37 cellular contexts compared by ENCODE assay signal in genomic region chr14:97248973-97249372, GRCh38.
A peak's percentile ranks its signal among the peaks of the same experiment; 100 is the strongest.
DNase-seq lines count a peak whose midpoint lies in the region; ATAC-seq, FAIRE-seq and TF ChIP-seq lines count a peak whose summit lies in the region.
"Had no signal": no experiment of that assay in that cellular context is flagged by ENCODE, and none has a peak within 500 bp of the region (broad histone marks: within the 10 kb centered on the region; RNA-seq: fewer than 3 reads in every experiment).

No MANE protein-coding gene starts in this region.

- H2AFZ ChIP-seq in H1 (ENCODE audit: low read length): 0 out of 2 replicates have a peak overlapping the region, but pooled peaks have one; percentile 17

- no peak overlapping the region for H3K4me2 ChIP-seq in H1 (ENCODE audit: insufficient read depth in 1 of 2, low read depth in 2 of 2, low read length in 2 of 2)
- H3K4me2 ChIP-seq: A549, BLaER1 had no signal

- H3K27me3 Mint-ChIP-seq in T-helper 17 cell: peaks cover 38% of the 10 kb centered on the region
- H3K27me3 Mint-ChIP-seq: CD4-positive, alpha-beta T cell had no signal

- no peak overlapping the region for H2BK120ac ChIP-seq in H1 (replicated peaks; ENCODE audit: low read depth, low read length)

- H3K4me3 ChIP-seq in heart right ventricle: no peak overlapping the region
- H3K4me3 ChIP-seq in H1 (ENCODE audit: extremely low read depth in 1 of 4, insufficient read depth in 2 of 4, low read depth in 3 of 4, low read length in 4 of 4): no peak overlapping the region
- H3K4me3 ChIP-seq in esophagus muscularis mucosa: no peak overlapping the region
- H3K4me3 ChIP-seq: A549; BLaER1; BLaER1 treated with 17β-estradiol and CSF1 and Interleukin-3, amounts not matched to agents 10 nM and 100 nM had no signal

- no peaks in the 10 kb centered on the region for H3K23me2 ChIP-seq in H1 (ENCODE audit: low read depth, low read length)

- no peak overlapping the region for H2BK20ac ChIP-seq in H1 (ENCODE audit: low read length)

- peaks cover 13% of the 10 kb centered on the region for H3K4me1 Mint-ChIP-seq in T-helper 17 cell

- H3K4me3 Mint-ChIP-seq in T-helper 17 cell: no peak overlapping the region
- H3K4me3 Mint-ChIP-seq: B cell; CD14-positive monocyte; CD4-positive, alpha-beta memory T cell; CD4-positive, alpha-beta T cell; CD4-positive, CD25-positive, alpha-beta regulatory T cell; CD8-positive, alpha-beta memory T cell; CD8-positive, alpha-beta T cell had no signal

- H2AK5ac ChIP-seq in H1 (ENCODE audit: low read depth, low read length): no peak overlapping the region

- CTCF ChIA-PET in H1 (lab: Charles Lee; ENCODE audit: partially characterized antibody): interaction anchor here (0.7 to 2.8 kb wide), 3 partner anchors 12 to 49 kb away, joined by 3 to 12 read pairs (median 3); no protein-coding TSS in a partner anchor
- CTCF ChIA-PET in RWPE1 (lab: Yijun Ruan, JAX): interaction anchor here (0.9 kb wide), 1 partner anchor 165 kb away, joined by 3 read pairs; no protein-coding TSS in a partner anchor

- no peak overlapping the region for H3K56ac ChIP-seq in H1 (replicated peaks; ENCODE audit: insufficient read length, low read depth, low read length)

- no peak overlapping the region for H3K4ac ChIP-seq in H1 (replicated peaks; ENCODE audit: insufficient read length, low read depth, low read length)

- H3K36me3 Mint-ChIP-seq in T-helper 17 cell (ENCODE audit: low read depth): no peaks in the 10 kb centered on the region
- H3K36me3 Mint-ChIP-seq: CD14-positive monocyte; CD4-positive, CD25-positive, alpha-beta regulatory T cell; CD8-positive, alpha-beta T cell had no signal

- TF ChIP-seq RAD21 in H1 (IDR thresholded peaks at IDR 0.05 in 1 of 2, conservative IDR thresholded peaks at IDR 0.05 in 1 of 2; ENCODE audit: low read depth in 2 of 2, low read length in 2 of 2): no peak

- peaks cover 0 to 4% (median 0%) of the 10 kb centered on the region in 11 donors for H3K9me3 ChIP-seq in heart right ventricle
- H3K9me3 ChIP-seq in T-helper 17 cell (ENCODE audit: control insufficient read depth, low read length, poor library complexity, severe bottlenecking): no peaks in the 10 kb centered on the region
- H3K9me3 ChIP-seq in H1 (ENCODE audit: insufficient read depth in 2 of 2, low read depth in 1 of 2, low read length in 1 of 2): no peaks in the 10 kb centered on the region
- peaks cover 0 to 4% (median 0%) of the 10 kb centered on the region in 4 donors for H3K9me3 ChIP-seq in esophagus muscularis mucosa
- H3K9me3 ChIP-seq: BE2C, Caco-2 had no signal

- H3K27ac Mint-ChIP-seq in T-helper 17 cell: peak overlapping the region; percentile 0
- H3K27ac Mint-ChIP-seq: B cell; CD4-positive, alpha-beta T cell; CD4-positive, CD25-positive, alpha-beta regulatory T cell; CD8-positive, alpha-beta memory T cell; CD8-positive, alpha-beta T cell had no signal

- no peak overlapping the region for H4K91ac ChIP-seq in H1 (replicated peaks; ENCODE audit: insufficient read length, low read length)

- no peak for FAIRE-seq in H1 (lab: Jason Lieb, UNC)
- FAIRE-seq: A204.1, A549, D721Med had no signal

- H2BK15ac ChIP-seq in H1 (ENCODE audit: low read length): no peak overlapping the region

- H3K36me3 ChIP-seq in heart right ventricle (no peaks in the 10 kb centered on the region), H1 (ENCODE audit: control insufficient read depth in 2 of 4, insufficient read depth in 4 of 4, low read length in 3 of 4) (no peaks in the 10 kb centered on the region), esophagus muscularis mucosa (no peaks in the 10 kb centered on the region)
- H3K36me3 ChIP-seq: BE2C; BLaER1; BLaER1 treated with 17β-estradiol and CSF1 and Interleukin-3, amounts not matched to agents 10 nM and 100 nM had no signal

- H4K5ac ChIP-seq in H1 (ENCODE audit: insufficient read length, low read depth, low read length): no peak overlapping the region

- H2BK5ac ChIP-seq in H1 (ENCODE audit: low read depth, low read length): no peak overlapping the region

- H3K27me3 ChIP-seq in heart right ventricle (peaks cover 0 to 6% (median 0%) of the 10 kb centered on the region in 7 donors), H1 (replicated peaks in 1 of 4; ENCODE audit: control insufficient read depth in 3 of 4, extremely low read depth in 1 of 4, insufficient read depth in 3 of 4, low read length in 3 of 4) (no peaks in the 10 kb centered on the region), esophagus muscularis mucosa (no peaks in the 10 kb centered on the region)
- H3K27me3 ChIP-seq: BLaER1; BLaER1 treated with 17β-estradiol and CSF1 and Interleukin-3, amounts not matched to agents 10 nM and 100 nM had no signal

- H3K4me1 ChIP-seq in heart right ventricle (no peaks in the 10 kb centered on the region), H1 (replicated peaks in 1 of 4; ENCODE audit: control insufficient read depth in 3 of 4, insufficient read depth in 4 of 4, low read length in 3 of 4) (no peaks in the 10 kb centered on the region), esophagus muscularis mucosa (no peaks in the 10 kb centered on the region)
- H3K4me1 ChIP-seq: A549, BE2C, Caco-2 had no signal

- POLR2A ChIA-PET in H1 (lab: Charles Lee; ENCODE audit: partially characterized antibody): no interaction called here
- POLR2A ChIA-PET in RWPE1 (lab: Yijun Ruan, JAX; ENCODE audit: low non-redundant PET): no interaction called here

- TF ChIP-seq POLR2A in H1 (IDR thresholded peaks at IDR 0.05; ENCODE audit: control extremely low read depth in 1 of 2, low read depth in 2 of 2, low read length in 2 of 2) (no peak), esophagus muscularis mucosa (IDR thresholded peaks at IDR 0.05; ENCODE audit: low read depth) (no peak)

- no peak overlapping the region for H3K14ac ChIP-seq in H1 (ENCODE audit: insufficient read length)

- no peaks in the 10 kb centered on the region for H3K79me2 ChIP-seq in H1 (ENCODE audit: control insufficient read depth in 1 of 2, insufficient read depth in 2 of 2, low read length in 2 of 2)

- no peak overlapping the region for H3K27ac ChIP-seq in heart right ventricle
- no peak overlapping the region for H3K27ac ChIP-seq in H1 (ENCODE audit: low read depth, low read length)
- H3K27ac ChIP-seq in esophagus muscularis mucosa (replicated peaks in 1 of 4): no peak overlapping the region
- no peak overlapping the region for H3K27ac ChIP-seq in RWPE1
- H3K27ac ChIP-seq: 22Rv1; A549; BLaER1; BLaER1 treated with 17β-estradiol and CSF1 and Interleukin-3, amounts not matched to agents 10 nM and 100 nM; C4-2B had no signal

- DNase-seq in Right ventricle myocardium inferior (ENCODE audit: missing footprints) (peak; percentile 66), heart right ventricle (no peak), T-helper 17 cell (no peak), H1 (ENCODE audit: low read depth in 1 of 2, low spot score in 2 of 2) (no peak), esophagus muscularis mucosa (ENCODE audit: extremely low spot score) (peak; percentile 88), NCI-H2107 treated with DMSO at 0.1 percent for 48 hours (lab: John Stamatoyannopoulos, UW; ENCODE audit: unreplicated experiment) (no peak), RWPE1 (ENCODE audit: low spot score) (no peak)
- DNase-seq: 8988T; ACHN; AML-193; BE2C; C1 segment of cervical spinal cord; Caco-2; Calu3; CD4-positive, alpha-beta memory T cell; CD4-positive, alpha-beta T cell; CD4-positive, CD25-positive, alpha-beta regulatory T cell; CD8-positive, alpha-beta memory T cell; CD8-positive, alpha-beta T cell; COR-L47; DMS 273 treated with DMSO at 0.1 percent for 48 hours; DMS153; DMS53; DMS79; DMS79 treated with DMSO at 0.1 percent for 48 hours; DND-41; EL had no signal

- no peak for TF ChIP-seq EP300 in H1 (IDR thresholded peaks at IDR 0.05; ENCODE audit: borderline replicate concordance in 1 of 2, low read depth in 2 of 2, low read length in 2 of 2)
- TF ChIP-seq EP300 in esophagus muscularis mucosa (IDR thresholded peaks at IDR 0.05): no peak

- H4K8ac ChIP-seq in H1 (ENCODE audit: extremely low read depth, insufficient read depth, low read length): no peak overlapping the region

- H2BK12ac ChIP-seq in H1 (ENCODE audit: low read depth, low read length): no peak overlapping the region

- H3K18ac ChIP-seq in H1 (ENCODE audit: extremely low read depth, low read length): no peak overlapping the region

- no peak overlapping the region for H3K9ac ChIP-seq in H1 (replicated peaks in 1 of 4; ENCODE audit: extremely low read depth in 1 of 4, low read depth in 3 of 4, low read length in 3 of 4)
- H3K9ac ChIP-seq: BLaER1; BLaER1 treated with 17β-estradiol and CSF1 and Interleukin-3, amounts not matched to agents 10 nM and 100 nM had no signal

- no peaks in the 10 kb centered on the region for H3K79me1 ChIP-seq in H1 (ENCODE audit: low read depth, low read length)

- 76 to 81% methylated on average over 5 of the region's 5 CpGs for WGBS in heart right ventricle, 2 donors
- WGBS in H1 (ENCODE audit: extremely low coverage in 1 of 2, insufficient coverage in 1 of 2, insufficient read length in 1 of 2, insufficient replicate concordance in 2 of 2, low coverage in 1 of 2, low lambda C conversion rate in 2 of 2, missing lambda C conversion rate in 1 of 2), 2 experiments: 89% methylated on average over 5 of the region's 5 CpGs; no CpG with 5 or more reads in 1 of the 2 experiments
- WGBS in esophagus muscularis mucosa: 81% methylated on average over 5 of the region's 5 CpGs

- no peaks in the 10 kb centered on the region for H4K20me1 ChIP-seq in H1 (replicated peaks in 1 of 2; ENCODE audit: control insufficient read depth in 1 of 2, insufficient read depth in 2 of 2, low read length in 2 of 2)
- H4K20me1 ChIP-seq: BLaER1; BLaER1 treated with 17β-estradiol and CSF1 and Interleukin-3, amounts not matched to agents 10 nM and 100 nM had no signal

- intact Hi-C loops in Right ventricle myocardium inferior (cut with DNase I) (no loop called here), heart right ventricle (cut with DNase I) (no loop called here), esophagus muscularis mucosa (cut with DNase I) (no loop called here)

- TF ChIP-seq CTCF in heart right ventricle (IDR thresholded peaks at IDR 0.05) (no peak), H1 (IDR thresholded peaks at IDR 0.05; ENCODE audit: control extremely low read depth in 1 of 3, insufficient read depth in 1 of 3, low read depth in 1 of 3, low read length in 3 of 3) (no peak), esophagus muscularis mucosa (IDR thresholded peaks at IDR 0.05) (no peak), RWPE1 (conservative IDR thresholded peaks at IDR 0.05; ENCODE audit: low read depth) (no peak)

- H3K23ac ChIP-seq in H1 (ENCODE audit: insufficient read length): no peak overlapping the region

- ATAC-seq in Right ventricle myocardium inferior (no peak), heart right ventricle (no peak), T-helper 17 cell (no peak)
- ATAC-seq in activated CD4-positive, CD25-positive, alpha-beta regulatory T cell treated with anti-CD3 and anti-CD28 coated beads, Interleukin-2, amount 50 U/mL, for 24 hours: no peak
- ATAC-seq: A549; CD8-positive, alpha-beta T cell had no signal

TF ChIP-seq in H1, 55 proteins besides CTCF, POLR2A, EP300 and RAD21:
- TF ChIP-seq BACH1 (IDR thresholded peaks at IDR 0.05; ENCODE audit: low read length) (no peak), SP4 (IDR thresholded peaks at IDR 0.05; ENCODE audit: low read length) (no peak), GABPA (IDR thresholded peaks at IDR 0.05; ENCODE audit: borderline replicate concordance, insufficient read depth, low read length) (no peak)

Comparison
In these comparisons a context has a peak if more than half of its experiments do, and no peak if none do; other contexts are left out.
1. DNase-seq: peak in Right ventricle myocardium inferior (single experiment) and esophagus muscularis mucosa (single experiment); none in heart right ventricle (0 of 2), T-helper 17 cell (0 of 3), H1 (0 of 2), NCI-H2107 treated with DMSO at 0.1 percent for 48 hours (single experiment) and RWPE1 (single experiment).